20 cellular contexts compared by ENCODE assay signal in the genomic region with DNA sequence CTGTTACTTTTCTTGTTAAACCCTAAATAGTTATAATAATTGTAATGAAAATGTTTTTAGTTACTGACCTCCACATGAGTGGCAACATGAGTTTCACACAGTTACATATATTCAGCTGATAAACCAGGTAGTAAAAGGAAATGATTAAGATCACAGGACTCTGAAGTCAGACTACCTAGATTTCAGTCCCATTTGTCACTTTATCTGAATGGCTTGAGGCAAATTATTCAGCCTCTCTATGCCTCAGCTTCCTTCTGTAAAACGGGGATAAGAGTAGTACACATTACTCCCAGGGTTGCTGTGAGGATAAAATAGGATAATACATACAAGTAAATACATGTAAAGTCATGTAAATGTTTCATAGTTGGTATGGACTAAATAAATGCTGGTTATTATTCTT.
A peak's percentile ranks its signal among the peaks of the same experiment; 100 is the strongest.
DNase-seq lines count a peak whose midpoint lies in the region; ATAC-seq and TF ChIP-seq lines count a peak whose summit lies in the region.
"Had no signal": no experiment of that assay in that cellular context is flagged by ENCODE, and none has a peak within 500 bp of the region (broad histone marks: within the 10 kb centered on the region; RNA-seq: fewer than 3 reads in every experiment).

No MANE protein-coding gene starts in this region.

- DNase-seq in HT1080 (ENCODE audit: low read depth) (peak; percentile 21), PC-3 (peak; percentile 95), epithelial cell of esophagus (ENCODE audit: low read depth) (peak; percentile 76), kidney tubule cell (ENCODE audit: low spot score) (peak; percentile 63), SW 1271 (lab: John Stamatoyannopoulos, UW) (no peak), C1 segment of cervical spinal cord (lab: John Stamatoyannopoulos, UW) (no peak), mesendoderm (no peak)
- DNase-seq in stimulated activated CD4-positive, alpha-beta T cell treated with anti-CD3 and anti-CD28 coated beads, Interleukin-4, amount 100 ng/mL, for 4 hours, result no peak
- DNase-seq: ACHN; BE2C; Caco-2; CD4-positive, alpha-beta T cell; DMS153; DMS79; GF-D8; H7; HFFc6 had no signal

- H3K79me2 ChIP-seq in PC-3 (ENCODE audit: low read length), result no peaks in the 10 kb centered on the region
- no peaks in the 10 kb centered on the region for H3K79me2 ChIP-seq in mesendoderm (ENCODE audit: control insufficient read depth, insufficient read depth, low read length)

- no peak overlapping the region for H4K5ac ChIP-seq in mesendoderm (ENCODE audit: low read length)

- BruUV-seq in PC-3 (replicated peaks; lab: Mats Ljungman, UMichigan), result no TSS peak

- no peak overlapping the region for H3K9ac ChIP-seq in PC-3 (ENCODE audit: low read length)
- no peak overlapping the region for H3K9ac ChIP-seq in mesendoderm (ENCODE audit: low read length)

- H2AK5ac ChIP-seq in mesendoderm (ENCODE audit: low read length), result no peak overlapping the region

- H3K18ac ChIP-seq in mesendoderm (ENCODE audit: low read length), result no peak overlapping the region

- H3K4me1 ChIP-seq in PC-3 (ENCODE audit: insufficient read depth, low read length) (peaks cover 24% of the 10 kb centered on the region), mesendoderm (ENCODE audit: control insufficient read depth, low read depth, low read length) (no peaks in the 10 kb centered on the region)
- H3K4me1 ChIP-seq: BE2C, Caco-2 had no signal

- no peaks in the 10 kb centered on the region for H3K79me1 ChIP-seq in mesendoderm (ENCODE audit: low read length)

- H4K8ac ChIP-seq in mesendoderm (ENCODE audit: low read depth, low read length), result no peak overlapping the region

- H2BK120ac ChIP-seq in mesendoderm (ENCODE audit: low read depth, low read length), result no peak overlapping the region

- no peak overlapping the region for H3K56ac ChIP-seq in mesendoderm (ENCODE audit: low read length)

- TF ChIP-seq CTCF in PC-3 (conservative IDR thresholded peaks at IDR 0.05; ENCODE audit: low read depth, low read length) (no peak), epithelial cell of esophagus (IDR thresholded peaks at IDR 0.05; ENCODE audit: insufficient read depth, low read depth, low read length, missing control alignments) (no peak)

- H2BK15ac ChIP-seq in mesendoderm (replicated peaks; ENCODE audit: low read depth), result no peak overlapping the region

- no peak overlapping the region for H3K4me3 ChIP-seq in PC-3 (ENCODE audit: low read length)
- H3K4me3 ChIP-seq in epithelial cell of esophagus (ENCODE audit: low read length), result no peak overlapping the region
- no peak overlapping the region for H3K4me3 ChIP-seq in mesendoderm (ENCODE audit: low read length)
- H3K4me3 ChIP-seq: GM23338 had no signal

- H4K20me1 ChIP-seq in PC-3 (ENCODE audit: low read length), result no peaks in the 10 kb centered on the region

- H3K27ac ChIP-seq in PC-3 (ENCODE audit: low read length), result no peak overlapping the region
- H3K27ac ChIP-seq in mesendoderm (ENCODE audit: low read depth, low read length), result no peak overlapping the region
- H3K27ac ChIP-seq: C4-2B had no signal

- H3K4ac ChIP-seq in mesendoderm (ENCODE audit: low read depth, low read length), result no peak overlapping the region

- peak; percentile 88 for ATAC-seq in PC-3
- ATAC-seq: GM23338, HCT116 had no signal

- POLR2A ChIA-PET in PC-3 (lab: Charles Lee; ENCODE audit: unreplicated experiment), result interaction anchor here (0.6 kb wide), 1 partner anchor 18 kb away, joined by 4 read pairs; no protein-coding TSS in a partner anchor

- H3K9me3 ChIP-seq in PC-3 (ENCODE audit: low read length), result no peaks in the 10 kb centered on the region
- H3K9me3 ChIP-seq: BE2C, Caco-2 had no signal

- peak overlapping the region; percentile 11 for H2AFZ ChIP-seq in PC-3 (ENCODE audit: low read length)
- H2AFZ ChIP-seq: GM23338 had no signal

- H3K36me3 ChIP-seq in PC-3 (ENCODE audit: low read depth, low read length) (no peaks in the 10 kb centered on the region), mesendoderm (ENCODE audit: control insufficient read depth, insufficient read depth, low read length) (no peaks in the 10 kb centered on the region)
- H3K36me3 ChIP-seq: BE2C had no signal

- H3K4me2 ChIP-seq in PC-3 (ENCODE audit: low read length) (peak overlapping the region; percentile 6), mesendoderm (ENCODE audit: low read length) (no peak overlapping the region)
- H3K4me2 ChIP-seq: GM23338 had no signal

- H3K9me2 ChIP-seq in PC-3 (replicated peaks; ENCODE audit: low read length), result no peaks in the 10 kb centered on the region

- H2BK5ac ChIP-seq in mesendoderm (ENCODE audit: low read length), result no peak overlapping the region

- no CpG with 5 or more reads among the region's 1 CpG for WGBS in mesendoderm (ENCODE audit: extremely low coverage, insufficient coverage, low lambda C conversion rate)

- H3K23ac ChIP-seq in mesendoderm (ENCODE audit: low read length), result no peak overlapping the region

- CTCF ChIA-PET in PC-3 (lab: Charles Lee), result interaction anchor here (0.6 kb wide), 1 partner anchor 365 kb away, joined by 3 read pairs; no protein-coding TSS in a partner anchor

- H3K27me3 ChIP-seq in PC-3 (ENCODE audit: low read length) (no peaks in the 10 kb centered on the region), mesendoderm (ENCODE audit: insufficient read depth, low read length, poor library complexity) (no peaks in the 10 kb centered on the region)
- H3K27me3 ChIP-seq: BE2C had no signal

- H3F3A ChIP-seq in PC-3 (ENCODE audit: low read length, unreplicated experiment), result no peaks in the 10 kb centered on the region

- intact Hi-C loops in PC-3 (cut with micrococcal nuclease), result no loop called here

Comparison
In these comparisons a context has a peak if more than half of its experiments do, and no peak if none do; other contexts are left out.
1. DNase-seq: peak in HT1080 (single experiment), PC-3 (single experiment), epithelial cell of esophagus (single experiment) and kidney tubule cell (single experiment); none in SW 1271 (0 of 2), C1 segment of cervical spinal cord (0 of 14), stimulated activated CD4-positive, alpha-beta T cell treated with anti-CD3 and anti-CD28 coated beads, Interleukin-4, amount 100 ng/mL, for 4 hours (0 of 2) and mesendoderm (single experiment).